1 cellular context compared by ENCODE assay signal in genomic region chr1:244409648-244410164, GRCh38.
TF ChIP-seq lines count a peak whose summit lies in the region.

No MANE protein-coding gene starts in this region.

TF ChIP-seq in HepG2, 621 proteins besides CTCF, POLR2A, EP300 and RAD21:
- no peak for TF ChIP-seq BORCS8-MEF2B (CRISPR knock-in tag; IDR thresholded peaks at IDR 0.05)
